ENCODE assay signal across 2 cellular contexts in genomic region chr7:45000096-45001032, GRCh38.
TF ChIP-seq lines count a peak whose summit lies in the region.

CCM2 (plus strand) TSS chr7:45000201; CDS start chr7:45000334, 133 bp downstream.

TF ChIP-seq in HEK293, 187 proteins besides CTCF, POLR2A, EP300 and RAD21 (continued from another document):
- no peak for TF ChIP-seq ZNF510 (tag by site-specific recombination; IDR thresholded peaks at IDR 0.05; ENCODE audit: insufficient replicate concordance)
- TF ChIP-seq ZBTB20 (tag by site-specific recombination; IDR thresholded peaks at IDR 0.05) = peak; percentile 63
- no peak for TF ChIP-seq ZNF544 (tag by site-specific recombination; IDR thresholded peaks at IDR 0.05)

TF ChIP-seq in HepG2, 621 proteins besides CTCF, POLR2A, EP300 and RAD21 (continued from another document and continues in another):
- no peak for TF ChIP-seq RBM22 (optimal IDR thresholded peaks at IDR 0.05; ENCODE audit: low read length)
- no peak for TF ChIP-seq AGO1 (IDR thresholded peaks at IDR 0.05; ENCODE audit: low read depth, low read length, poor library complexity, severe bottlenecking)
- TF ChIP-seq RFXANK (CRISPR knock-in tag; IDR thresholded peaks at IDR 0.05) = no peak
- no peak for TF ChIP-seq SMAD1 (CRISPR knock-in tag; IDR thresholded peaks at IDR 0.05; ENCODE audit: borderline replicate concordance, low read depth)
- peak; percentile 36 for TF ChIP-seq SAP130 (CRISPR knock-in tag; IDR thresholded peaks at IDR 0.05; ENCODE audit: low read depth)
- no peak for TF ChIP-seq HNF1A (IDR thresholded peaks at IDR 0.05; ENCODE audit: low read depth)
- no peak for TF ChIP-seq HNF1A (CRISPR knock-in tag; IDR thresholded peaks at IDR 0.05; ENCODE audit: borderline replicate concordance)
- no peak for TF ChIP-seq TBX2 (CRISPR knock-in tag; IDR thresholded peaks at IDR 0.05; ENCODE audit: borderline replicate concordance)
- TF ChIP-seq ZC3H13 (CRISPR knock-in tag; IDR thresholded peaks at IDR 0.05) = no peak
- peak; percentile 8 for TF ChIP-seq SKI (IDR thresholded peaks at IDR 0.05; ENCODE audit: partially characterized antibody)
- 0 out of 2 replicates have a peak, but pooled peaks have one; percentile 19 for TF ChIP-seq RXRA (CRISPR knock-in tag; IDR thresholded peaks at IDR 0.05)
- TF ChIP-seq NFIB (CRISPR knock-in tag; IDR thresholded peaks at IDR 0.05; ENCODE audit: borderline replicate concordance) = 0 out of 2 replicates have a peak, but pooled peaks have one; percentile 25
- no peak for TF ChIP-seq ZNF557 (CRISPR knock-in tag; IDR thresholded peaks at IDR 0.05)
- peak; percentile 42 for TF ChIP-seq UBTF (CRISPR knock-in tag; IDR thresholded peaks at IDR 0.05)
- TF ChIP-seq, protein P1, sequence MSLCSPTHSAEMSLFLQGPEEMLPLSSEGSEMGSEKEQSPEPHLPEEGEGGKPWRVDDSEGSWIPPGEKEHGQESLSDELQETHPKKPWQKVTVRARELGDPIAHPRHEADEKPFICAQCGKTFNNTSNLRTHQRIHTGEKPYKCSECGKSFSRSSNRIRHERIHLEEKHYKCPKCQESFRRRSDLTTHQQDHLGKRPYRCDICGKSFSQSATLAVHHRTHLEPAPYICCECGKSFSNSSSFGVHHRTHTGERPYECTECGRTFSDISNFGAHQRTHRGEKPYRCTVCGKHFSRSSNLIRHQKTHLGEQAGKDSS (CRISPR knock-in tag; IDR thresholded peaks at IDR 0.05; ENCODE audit: borderline replicate concordance, low read depth) = no peak
- no peak for TF ChIP-seq ZNF235 (CRISPR knock-in tag; IDR thresholded peaks at IDR 0.05; ENCODE audit: borderline replicate concordance)
- no peak for TF ChIP-seq PHF20 (CRISPR knock-in tag; IDR thresholded peaks at IDR 0.05)
- 0 out of 2 replicates have a peak, but pooled peaks have one; percentile 23 for TF ChIP-seq SMAD3 (CRISPR knock-in tag; IDR thresholded peaks at IDR 0.05)
- 0 out of 2 replicates have a peak, but pooled peaks have one; percentile 39 for TF ChIP-seq POLR2G (IDR thresholded peaks at IDR 0.05; ENCODE audit: low read depth, low read length)
- TF ChIP-seq MIER2 (CRISPR knock-in tag; IDR thresholded peaks at IDR 0.05) = no peak
- TF ChIP-seq MLLT10 (CRISPR knock-in tag; IDR thresholded peaks at IDR 0.05) = no peak
- peak; percentile 56 for TF ChIP-seq ZFY (CRISPR knock-in tag; IDR thresholded peaks at IDR 0.05)
- 0 out of 2 replicates have a peak, but pooled peaks have one; percentile 15 for TF ChIP-seq KAT8 (CRISPR knock-in tag; IDR thresholded peaks at IDR 0.05)
- TF ChIP-seq FOXJ3 (CRISPR knock-in tag; IDR thresholded peaks at IDR 0.05; ENCODE audit: borderline replicate concordance) = no peak
- peak; percentile 46 for TF ChIP-seq XRCC5 (optimal IDR thresholded peaks at IDR 0.05; ENCODE audit: low read length)
- TF ChIP-seq KAT7 (CRISPR knock-in tag; IDR thresholded peaks at IDR 0.05; ENCODE audit: borderline replicate concordance) = 0 out of 2 replicates have a peak, but pooled peaks have one; percentile 20
- TF ChIP-seq KIAA2018 (CRISPR knock-in tag; IDR thresholded peaks at IDR 0.05; ENCODE audit: borderline replicate concordance) = no peak
- no peak for TF ChIP-seq IKZF1 (IDR thresholded peaks at IDR 0.05)
- no peak for TF ChIP-seq ZNF18 (CRISPR knock-in tag; IDR thresholded peaks at IDR 0.05; ENCODE audit: insufficient replicate concordance)
- TF ChIP-seq, protein P2, sequence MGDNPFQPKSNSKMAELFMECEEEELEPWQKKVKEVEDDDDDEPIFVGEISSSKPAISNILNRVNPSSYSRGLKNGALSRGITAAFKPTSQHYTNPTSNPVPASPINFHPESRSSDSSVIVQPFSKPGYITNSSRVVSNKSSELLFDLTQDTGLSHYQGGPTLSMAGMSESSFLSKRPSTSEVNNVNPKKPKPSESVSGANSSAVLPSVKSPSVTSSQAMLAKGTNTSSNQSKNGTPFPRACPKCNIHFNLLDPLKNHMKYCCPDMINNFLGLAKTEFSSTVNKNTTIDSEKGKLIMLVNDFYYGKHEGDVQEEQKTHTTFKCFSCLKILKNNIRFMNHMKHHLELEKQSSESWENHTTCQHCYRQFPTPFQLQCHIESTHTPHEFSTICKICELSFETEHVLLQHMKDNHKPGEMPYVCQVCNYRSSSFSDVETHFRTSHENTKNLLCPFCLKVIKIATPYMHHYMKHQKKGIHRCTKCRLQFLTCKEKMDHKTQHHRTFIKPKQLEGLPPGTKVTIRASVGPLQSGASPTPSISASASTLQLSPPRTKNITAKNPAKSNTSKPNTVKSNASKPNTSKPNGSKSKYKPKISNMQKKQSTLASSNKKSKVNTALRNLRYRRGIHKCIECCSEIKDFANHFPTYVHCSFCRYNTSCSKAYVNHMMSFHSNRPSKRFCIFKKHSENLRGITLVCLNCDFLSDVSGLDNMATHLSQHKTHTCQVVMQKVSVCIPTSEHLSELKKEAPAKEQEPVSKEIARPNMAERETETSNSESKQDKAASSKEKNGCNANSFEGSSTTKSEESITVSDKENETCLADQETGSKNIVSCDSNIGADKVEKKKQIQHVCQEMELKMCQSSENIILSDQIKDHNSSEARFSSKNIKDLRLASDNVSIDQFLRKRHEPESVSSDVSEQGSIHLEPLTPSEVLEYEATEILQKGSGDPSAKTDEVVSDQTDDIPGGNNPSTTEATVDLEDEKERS (CRISPR knock-in tag; IDR thresholded peaks at IDR 0.05) = no peak
- no peak for TF ChIP-seq ZNF549 (CRISPR knock-in tag; IDR thresholded peaks at IDR 0.05)
